In the genomic region with DNA sequence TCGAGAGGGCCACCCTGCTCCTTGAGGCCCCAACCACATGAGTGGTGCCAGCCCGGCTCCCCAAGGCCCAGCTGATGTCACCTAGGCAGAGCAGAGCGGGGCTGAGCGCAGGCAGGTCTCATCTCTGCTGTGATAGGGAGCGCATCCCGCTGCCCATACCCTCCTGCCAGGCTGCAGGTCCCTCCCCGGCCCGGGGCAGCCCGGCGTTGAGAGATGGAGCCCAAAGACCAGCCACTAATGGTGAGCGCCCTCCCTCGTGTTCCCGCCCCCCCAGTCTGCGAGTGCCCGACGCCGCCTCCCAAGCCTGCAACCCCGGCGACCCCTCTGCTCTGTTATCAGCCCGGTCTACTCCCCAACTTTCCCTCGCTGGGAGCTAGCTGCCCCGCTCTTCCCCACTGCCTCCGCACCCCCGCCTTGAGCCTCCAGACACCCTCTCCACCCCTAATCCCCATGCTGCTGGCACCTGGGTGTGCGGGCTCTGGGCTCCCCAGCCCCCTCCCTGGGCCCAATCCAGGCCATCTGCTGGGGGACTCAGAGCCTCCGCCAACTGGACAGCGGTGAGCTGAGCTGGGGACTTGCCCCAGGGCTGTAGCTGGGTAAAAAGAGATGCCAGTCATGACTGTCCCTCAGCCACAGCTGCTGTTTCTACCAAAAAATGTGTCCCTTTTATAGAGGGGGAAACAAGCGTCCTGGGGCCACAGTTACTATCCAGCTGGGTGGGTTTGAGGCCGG, we compare ENCODE assay signal across 1 cellular context.
A peak's percentile ranks its signal among the peaks of the same experiment; 100 is the strongest.
TF ChIP-seq lines count a peak whose summit lies in the region.

No MANE protein-coding gene starts in this region.

TF ChIP-seq in SK-N-SH treated with all-trans-retinoic acid at 6 μM for 48 hours, 23 proteins besides CTCF, POLR2A, EP300 and RAD21:
- TF ChIP-seq TSHZ2 (CRISPR knock-in tag; IDR thresholded peaks at IDR 0.05) (no peak), ZNF565 (CRISPR knock-in tag; conservative IDR thresholded peaks at IDR 0.05; ENCODE audit: low read depth) (no peak), BACH2 (CRISPR knock-in tag; IDR thresholded peaks at IDR 0.05; ENCODE audit: borderline replicate concordance) (no peak), ARNTL (CRISPR knock-in tag; IDR thresholded peaks at IDR 0.05; ENCODE audit: borderline replicate concordance, low read depth) (no peak), ZFP3 (CRISPR knock-in tag; IDR thresholded peaks at IDR 0.05) (no peak), TCF4 (CRISPR knock-in tag; IDR thresholded peaks at IDR 0.05; ENCODE audit: borderline replicate concordance) (peak; percentile 23; the same call in 1 of the 2 replicates)
